Comparison of ENCODE assay signal across 16 cellular contexts in the genomic region with DNA sequence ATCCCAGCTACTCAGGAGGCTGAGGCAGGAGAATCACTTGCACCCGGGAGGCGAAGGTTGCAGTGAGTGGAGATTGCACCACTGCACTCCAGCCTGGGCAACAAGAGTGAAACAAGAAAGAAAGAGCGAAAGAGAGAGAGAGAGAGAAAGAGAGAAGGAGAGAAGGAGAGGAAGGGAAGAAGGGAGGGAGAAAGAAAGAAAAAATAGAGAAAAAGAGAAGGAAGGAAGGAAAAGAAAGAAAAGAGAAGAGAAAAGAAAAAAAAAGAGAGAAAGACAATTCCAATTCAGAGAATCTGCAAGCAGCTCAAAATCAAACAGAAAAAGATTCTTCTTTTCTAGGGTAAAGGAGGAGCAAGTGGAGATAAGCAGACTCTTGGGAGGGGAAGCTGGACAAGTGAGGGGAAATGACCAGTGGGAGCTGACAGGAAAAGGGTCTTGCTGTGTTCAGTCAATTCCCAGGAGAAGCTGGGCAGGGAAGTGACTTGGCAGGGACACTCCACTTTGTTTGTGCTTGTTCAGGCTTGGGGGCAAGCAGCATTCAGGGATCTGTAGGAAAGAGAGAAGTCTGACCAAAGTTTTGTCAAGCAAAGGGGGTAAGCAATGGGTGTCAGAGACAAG. TPM values are rescaled to one million over a fixed set of nuclear protein-coding genes. Genes with fewer than 3 reads are reported as not detected.
A peak's percentile ranks its signal among the peaks of the same experiment; 100 is the strongest.
DNase-seq lines count a peak whose midpoint lies in the region; ATAC-seq and TF ChIP-seq lines count a peak whose summit lies in the region.
"Had no signal": no experiment of that assay in that cellular context is flagged by ENCODE, and none has a peak within 500 bp of the region (broad histone marks: within the 10 kb centered on the region; RNA-seq: fewer than 3 reads in every experiment).

No MANE protein-coding gene starts in this region.

- H3K4me1 ChIP-seq in Panc1 (ENCODE audit: control insufficient read depth, insufficient read depth, low read length) (peaks cover 72% of the 10 kb centered on the region), esophagus (ENCODE audit: control insufficient read depth in 2 of 2, insufficient read depth in 2 of 2, low read length in 1 of 2) (peaks cover 2 to 4% of the 10 kb centered on the region in 2 donors), thoracic aorta (ENCODE audit: control insufficient read depth in 1 of 2, low read depth in 2 of 2) (peaks cover 32 to 65% of the 10 kb centered on the region in 2 donors)

- no peaks in the 10 kb centered on the region for H3K9me3 Mint-ChIP-seq in activated T-cell treated with anti-CD3 and anti-CD28 coated beads, Interleukin-2, amount 50 U/mL, for 72 hours
- H3K9me3 Mint-ChIP-seq: activated T-cell treated with anti-CD3 and anti-CD28 coated beads, Interleukin-2, amount 50 U/mL, for 24 hours; effector memory CD8-positive, alpha-beta T cell had no signal

- WGBS in esophagus, 2 donors = 89 to 96% methylated on average over 3 of the region's 3 CpGs

- TF ChIP-seq CTCF in Panc1 (IDR thresholded peaks at IDR 0.05) (no peak), thoracic aorta (IDR thresholded peaks at IDR 0.05) (no peak)

- H3K27ac Mint-ChIP-seq in activated T-cell treated with anti-CD3 and anti-CD28 coated beads, Interleukin-2, amount 50 U/mL, for 72 hours = peak overlapping the region; percentile 22
- H3K27ac Mint-ChIP-seq: effector memory CD8-positive, alpha-beta T cell had no signal

- H3K4me1 Mint-ChIP-seq in activated T-cell treated with anti-CD3 and anti-CD28 coated beads, Interleukin-2, amount 50 U/mL, for 72 hours (ENCODE audit: low read depth) = peaks cover 69% of the 10 kb centered on the region

- H3K36me3 Mint-ChIP-seq in activated T-cell treated with anti-CD3 and anti-CD28 coated beads, Interleukin-2, amount 50 U/mL, for 72 hours (ENCODE audit: insufficient read depth in 2 of 2) = no peaks in the 10 kb centered on the region

- no peaks in the 10 kb centered on the region for H3K27me3 Mint-ChIP-seq in activated T-cell treated with anti-CD3 and anti-CD28 coated beads, Interleukin-2, amount 50 U/mL, for 72 hours (ENCODE audit: low read depth)
- H3K27me3 Mint-ChIP-seq: activated T-cell treated with anti-CD3 and anti-CD28 coated beads, Interleukin-2, amount 50 U/mL, for 24 hours; effector memory CD8-positive, alpha-beta T cell had no signal

- H3K27ac ChIP-seq in Panc1 (ENCODE audit: low read length) = peak overlapping the region; percentile 96
- H3K27ac ChIP-seq in esophagus (ENCODE audit: low read depth in 2 of 2, low read length in 1 of 2) = peak overlapping the region; percentile 94 to 97
- H3K27ac ChIP-seq in thoracic aorta = peak overlapping the region; percentile 71 to 84
- H3K27ac ChIP-seq: VCaP had no signal

- in situ Hi-C loops in Panc1 (cut with HindIII; ENCODE audit: low pct_unique_long_range_greater_than_20kb, low sequenced_read_pairs) = no loop called here

- CTCF ChIA-PET in Panc1 (lab: Charles Lee) = no interaction called here

- H3K4me3 ChIP-seq in Panc1 (ENCODE audit: low read depth in 2 of 2, low read length in 2 of 2) = no peak overlapping the region
- H3K4me3 ChIP-seq in esophagus (ENCODE audit: low read depth in 1 of 2, low read length in 2 of 2) = no peak overlapping the region
- no peak overlapping the region for H3K4me3 ChIP-seq in thoracic aorta
- H3K4me3 ChIP-seq: SJCRH30, tibial nerve had no signal

- POLR2A ChIA-PET in Panc1 (lab: Charles Lee) = no interaction called here

- no TSS peak for BruUV-seq in Panc1 (replicated peaks; lab: Mats Ljungman, UMichigan)

- H3K9me3 ChIP-seq in Panc1 (ENCODE audit: control insufficient read depth, insufficient read depth, low read depth, low read length) (no peaks in the 10 kb centered on the region), esophagus (ENCODE audit: control insufficient read depth in 2 of 2, insufficient read depth in 1 of 2, low read depth in 1 of 2, low read length in 1 of 2) (no peaks in the 10 kb centered on the region), thoracic aorta (no peaks in the 10 kb centered on the region)
- H3K9me3 ChIP-seq: SJCRH30, tibial nerve had no signal

- DNase-seq in activated T-cell treated with anti-CD3 and anti-CD28 coated beads, Interleukin-2, amount 50 U/mL, for 72 hours = no peak
- no peak for DNase-seq in activated T-cell treated with anti-CD3 and anti-CD28 coated beads for 4 hours
- DNase-seq in Panc1 (ENCODE audit: low read depth, low spot score) = no peak
- DNase-seq in thoracic aorta (ENCODE audit: low spot score) = no peak
- DNase-seq in HCEC 1CT = no peak
- DNase-seq: activated T-cell treated with anti-CD3 and anti-CD28 coated beads, Interleukin-2, amount 50 U/mL, for 24 hours; effector memory CD8-positive, alpha-beta T cell; NCI-H2081 had no signal

- ATAC-seq in activated T-cell treated with anti-CD3 and anti-CD28 coated beads, Interleukin-2, amount 50 U/mL, for 72 hours (replicated peaks in 1 of 2) = no peak
- no peak for ATAC-seq in Panc1
- no peak for ATAC-seq in thoracic aorta (ENCODE audit: insufficient number of reproducible peaks, low FRiP score, low read depth)
- ATAC-seq in HG03354 (IDR thresholded peaks at IDR 0.05; ENCODE audit: poor library complexity, severe bottlenecking, unreplicated experiment) = no peak
- no peak for ATAC-seq in GM18868 (IDR thresholded peaks at IDR 0.05; ENCODE audit: unreplicated experiment)
- ATAC-seq: effector memory CD8-positive, alpha-beta T cell had no signal

- intact Hi-C loops in Panc1 (cut with micrococcal nuclease; ENCODE audit: unreplicated experiment) = loop anchor here (10.0 kb wide), 1 partner anchor 626 kb away; a partner anchor contains a TSS

- H3K27me3 ChIP-seq in Panc1 (ENCODE audit: control insufficient read depth, insufficient read depth, low read length) = no peaks in the 10 kb centered on the region
- H3K27me3 ChIP-seq in esophagus (ENCODE audit: control insufficient read depth in 1 of 2, insufficient read depth in 2 of 2, low read length in 2 of 2) = no peaks in the 10 kb centered on the region
- H3K27me3 ChIP-seq in thoracic aorta (replicated peaks; ENCODE audit: insufficient read depth) = no peaks in the 10 kb centered on the region
- H3K27me3 ChIP-seq: SJCRH30, tibial nerve had no signal

- no peak overlapping the region for H3K4me3 Mint-ChIP-seq in activated T-cell treated with anti-CD3 and anti-CD28 coated beads, Interleukin-2, amount 50 U/mL, for 72 hours
- H3K4me3 Mint-ChIP-seq: activated T-cell treated with anti-CD3 and anti-CD28 coated beads, Interleukin-2, amount 50 U/mL, for 24 hours; effector memory CD8-positive, alpha-beta T cell had no signal

- H3K36me3 ChIP-seq in Panc1 (ENCODE audit: control insufficient read depth, insufficient read depth, low read length) = no peaks in the 10 kb centered on the region; the same call in 1 of the 2 replicates
- no peaks in the 10 kb centered on the region for H3K36me3 ChIP-seq in esophagus (ENCODE audit: control insufficient read depth in 2 of 2, insufficient read depth in 2 of 2, low read length in 1 of 2)
- no peaks in the 10 kb centered on the region for H3K36me3 ChIP-seq in thoracic aorta
- H3K36me3 ChIP-seq: SJCRH30, tibial nerve had no signal

RNA-seq across cellular contexts. Expression of a gene that starts 3.6 kb away (rescaled TPM):
- 10 to 100 TPM; 37.8 to 58.8 TPM for total RNA-seq in activated T-cell treated with anti-CD3 and anti-CD28 coated beads, Interleukin-2, amount 50 U/mL, for 72 hours
- 171 TPM for total RNA-seq in Panc1 (2021; ENCODE audit: unreplicated experiment)
- 189 TPM for polyA plus RNA-seq in Panc1 (2012; ENCODE audit: insufficient read length)
- 100 to 1,000 TPM in 1 of 2 donors, 10 to 100 TPM in 1; 89.8 to 159 TPM for polyA plus RNA-seq in esophagus
- total RNA-seq in thoracic aorta = 100 to 1,000 TPM; 235 to 258 TPM

RNA-seq across cellular contexts. Expression of a gene that starts 43.3 kb away (rescaled TPM):
- total RNA-seq in activated T-cell treated with anti-CD3 and anti-CD28 coated beads, Interleukin-2, amount 50 U/mL, for 72 hours = not detected
- total RNA-seq in Panc1 (2021; ENCODE audit: unreplicated experiment) = 0.28 TPM
- polyA plus RNA-seq in Panc1 (2012; ENCODE audit: insufficient read length) = 0.22 TPM
- polyA plus RNA-seq in esophagus = 1 to 10 TPM in 1 of 2 donors, under 1 TPM in 1; 0.56 to 1.5 TPM
- total RNA-seq in thoracic aorta = 10 to 100 TPM in 1 of 2 donors, not detected in 1; 17.5 TPM
- total RNA-seq: LHCN-M2, SJCRH30, tibial nerve had no signal
- polyA plus RNA-seq: neural cell had no signal
